ENCODE assay signal across 1 cellular context in the genomic region with DNA sequence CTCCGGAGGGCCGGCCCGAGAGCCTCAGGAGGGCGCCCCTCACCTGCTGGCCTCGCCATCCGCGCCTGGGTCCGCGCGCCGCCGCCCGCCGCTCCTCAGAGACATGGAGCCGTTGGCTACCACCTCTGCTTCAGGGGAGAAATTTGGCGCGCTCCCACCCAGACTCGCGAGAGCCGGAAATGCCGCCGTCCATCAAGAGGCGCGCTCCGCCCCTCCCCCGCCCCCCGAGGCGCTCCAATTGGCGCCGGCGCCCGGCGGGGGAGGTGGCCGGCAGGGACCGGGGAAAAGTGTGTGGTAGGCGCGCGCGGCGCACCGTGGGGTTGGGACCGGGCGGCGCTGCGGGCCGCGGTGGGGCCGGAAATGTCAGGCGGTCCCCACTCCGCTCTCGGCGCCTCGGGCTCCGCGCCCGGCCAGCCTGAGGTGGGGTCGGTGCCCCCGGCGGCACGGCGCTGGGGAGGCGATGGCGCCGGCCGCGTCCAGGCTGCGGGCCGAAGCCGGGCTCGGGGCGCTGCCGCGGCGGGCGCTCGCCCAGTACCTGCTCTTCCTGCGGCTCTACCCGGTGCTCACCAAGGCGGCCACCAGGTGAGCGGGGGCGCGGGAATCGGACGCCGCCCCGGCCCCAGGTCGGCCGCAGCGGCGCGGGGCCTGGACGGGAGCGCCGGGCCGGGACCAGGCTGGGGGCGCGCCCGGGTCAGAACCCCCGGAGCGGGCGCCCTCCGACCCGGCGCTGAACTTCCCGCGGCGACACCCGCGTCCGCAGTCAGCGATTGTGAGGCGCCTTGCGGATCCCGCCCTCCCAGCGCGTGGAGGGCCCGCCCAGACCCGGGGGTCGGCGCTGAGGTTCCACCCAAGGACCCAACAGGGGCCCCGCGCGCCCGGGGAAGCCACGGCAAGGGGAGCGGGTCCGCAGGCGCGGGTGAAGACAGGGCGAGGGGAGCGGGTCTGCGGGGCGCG.
TF ChIP-seq lines count a peak whose summit lies in the region.

A gene with protein sequence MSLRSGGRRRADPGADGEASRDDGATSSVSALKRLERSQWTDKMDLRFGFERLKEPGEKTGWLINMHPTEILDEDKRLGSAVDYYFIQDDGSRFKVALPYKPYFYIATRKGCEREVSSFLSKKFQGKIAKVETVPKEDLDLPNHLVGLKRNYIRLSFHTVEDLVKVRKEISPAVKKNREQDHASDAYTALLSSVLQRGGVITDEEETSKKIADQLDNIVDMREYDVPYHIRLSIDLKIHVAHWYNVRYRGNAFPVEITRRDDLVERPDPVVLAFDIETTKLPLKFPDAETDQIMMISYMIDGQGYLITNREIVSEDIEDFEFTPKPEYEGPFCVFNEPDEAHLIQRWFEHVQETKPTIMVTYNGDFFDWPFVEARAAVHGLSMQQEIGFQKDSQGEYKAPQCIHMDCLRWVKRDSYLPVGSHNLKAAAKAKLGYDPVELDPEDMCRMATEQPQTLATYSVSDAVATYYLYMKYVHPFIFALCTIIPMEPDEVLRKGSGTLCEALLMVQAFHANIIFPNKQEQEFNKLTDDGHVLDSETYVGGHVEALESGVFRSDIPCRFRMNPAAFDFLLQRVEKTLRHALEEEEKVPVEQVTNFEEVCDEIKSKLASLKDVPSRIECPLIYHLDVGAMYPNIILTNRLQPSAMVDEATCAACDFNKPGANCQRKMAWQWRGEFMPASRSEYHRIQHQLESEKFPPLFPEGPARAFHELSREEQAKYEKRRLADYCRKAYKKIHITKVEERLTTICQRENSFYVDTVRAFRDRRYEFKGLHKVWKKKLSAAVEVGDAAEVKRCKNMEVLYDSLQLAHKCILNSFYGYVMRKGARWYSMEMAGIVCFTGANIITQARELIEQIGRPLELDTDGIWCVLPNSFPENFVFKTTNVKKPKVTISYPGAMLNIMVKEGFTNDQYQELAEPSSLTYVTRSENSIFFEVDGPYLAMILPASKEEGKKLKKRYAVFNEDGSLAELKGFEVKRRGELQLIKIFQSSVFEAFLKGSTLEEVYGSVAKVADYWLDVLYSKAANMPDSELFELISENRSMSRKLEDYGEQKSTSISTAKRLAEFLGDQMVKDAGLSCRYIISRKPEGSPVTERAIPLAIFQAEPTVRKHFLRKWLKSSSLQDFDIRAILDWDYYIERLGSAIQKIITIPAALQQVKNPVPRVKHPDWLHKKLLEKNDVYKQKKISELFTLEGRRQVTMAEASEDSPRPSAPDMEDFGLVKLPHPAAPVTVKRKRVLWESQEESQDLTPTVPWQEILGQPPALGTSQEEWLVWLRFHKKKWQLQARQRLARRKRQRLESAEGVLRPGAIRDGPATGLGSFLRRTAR (N-terminal part only) (minus strand): TSS at position 132 of the 954 bp plus-strand sequence. CDS start 27 bp downstream, at position 105.
A gene (plus strand): TSS at position 377 of the 954 bp plus-strand sequence. CDS start 84 bp downstream, at position 461.

TF ChIP-seq in HEK293, 187 proteins besides CTCF, POLR2A, EP300 and RAD21 (continued from another document and continues in another):
- TF ChIP-seq, protein P1, sequence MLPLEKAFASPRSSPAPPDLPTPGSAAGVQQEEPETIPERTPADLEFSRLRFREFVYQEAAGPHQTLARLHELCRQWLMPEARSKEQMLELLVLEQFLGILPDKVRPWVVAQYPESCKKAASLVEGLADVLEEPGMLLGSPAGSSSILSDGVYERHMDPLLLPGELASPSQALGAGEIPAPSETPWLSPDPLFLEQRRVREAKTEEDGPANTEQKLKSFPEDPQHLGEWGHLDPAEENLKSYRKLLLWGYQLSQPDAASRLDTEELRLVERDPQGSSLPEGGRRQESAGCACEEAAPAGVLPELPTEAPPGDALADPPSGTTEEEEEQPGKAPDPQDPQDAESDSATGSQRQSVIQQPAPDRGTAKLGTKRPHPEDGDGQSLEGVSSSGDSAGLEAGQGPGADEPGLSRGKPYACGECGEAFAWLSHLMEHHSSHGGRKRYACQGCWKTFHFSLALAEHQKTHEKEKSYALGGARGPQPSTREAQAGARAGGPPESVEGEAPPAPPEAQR (tag by site-specific recombination; IDR thresholded peaks at IDR 0.05), result 0 out of 2 replicates have a peak, but pooled peaks have one; percentile 43
- TF ChIP-seq GLIS2 (tag by site-specific recombination; IDR thresholded peaks at IDR 0.05) (peak; percentile 86), ZNF121 (tag by site-specific recombination; IDR thresholded peaks at IDR 0.05) (no peak), HOXC10 (CRISPR knock-in tag; IDR thresholded peaks at IDR 0.05) (no peak), ZNF132 (tag by site-specific recombination; IDR thresholded peaks at IDR 0.05; ENCODE audit: borderline replicate concordance) (no peak), ZNF585B (tag by site-specific recombination; IDR thresholded peaks at IDR 0.05) (no peak), SP3 (tag by site-specific recombination; IDR thresholded peaks at IDR 0.05) (peak; percentile 80), ZNF530 (tag by site-specific recombination; IDR thresholded peaks at IDR 0.05; ENCODE audit: low read depth) (no peak), SP7 (tag by site-specific recombination; IDR thresholded peaks at IDR 0.05) (peak; percentile 52), ZNF555 (tag by site-specific recombination; conservative IDR thresholded peaks at IDR 0.05) (no peak), KLF9 (tag by site-specific recombination; IDR thresholded peaks at IDR 0.05; ENCODE audit: low read depth) (peak; percentile 70; the same call in 1 of the 2 replicates), ZEB2 (tag by site-specific recombination; IDR thresholded peaks at IDR 0.05) (peak; percentile 52; the same call in 1 of the 2 replicates), ZNF610 (tag by site-specific recombination; IDR thresholded peaks at IDR 0.05; ENCODE audit: borderline replicate concordance) (peak; percentile 72; the same call in 1 of the 2 replicates), ZNF37A (tag by site-specific recombination; IDR thresholded peaks at IDR 0.05) (peak; percentile 61; the same call in 1 of the 2 replicates), ZNF830 (tag by site-specific recombination; IDR thresholded peaks at IDR 0.05; ENCODE audit: low read depth) (no peak), YY1 (tag by site-specific recombination; IDR thresholded peaks at IDR 0.05) (peak; percentile 46; the same call in 1 of the 2 replicates), ZSCAN16 (tag by site-specific recombination; IDR thresholded peaks at IDR 0.05) (no peak), ZNF184 (tag by site-specific recombination; IDR thresholded peaks at IDR 0.05) (0 out of 2 replicates have a peak, but pooled peaks have one; percentile 64), ZNF561 (tag by site-specific recombination; IDR thresholded peaks at IDR 0.05; ENCODE audit: borderline replicate concordance) (peak; percentile 83), ZNF629 (tag by site-specific recombination; IDR thresholded peaks at IDR 0.05) (no peak; the same call in 1 of the 2 replicates), ZNF175 (tag by site-specific recombination; IDR thresholded peaks at IDR 0.05) (no peak), ZNF112 (tag by site-specific recombination; IDR thresholded peaks at IDR 0.05) (no peak), KLF16 (tag by site-specific recombination; IDR thresholded peaks at IDR 0.05) (peak; percentile 91), KLF7 (tag by site-specific recombination; IDR thresholded peaks at IDR 0.05; ENCODE audit: borderline replicate concordance) (peak; percentile 41; the same call in 1 of the 2 replicates), ZNF660 (tag by site-specific recombination; IDR thresholded peaks at IDR 0.05) (peak; percentile 87), ZNF223 (tag by site-specific recombination; IDR thresholded peaks at IDR 0.05) (no peak), RBAK (tag by site-specific recombination; IDR thresholded peaks at IDR 0.05) (no peak)
- TF ChIP-seq, protein P2, sequence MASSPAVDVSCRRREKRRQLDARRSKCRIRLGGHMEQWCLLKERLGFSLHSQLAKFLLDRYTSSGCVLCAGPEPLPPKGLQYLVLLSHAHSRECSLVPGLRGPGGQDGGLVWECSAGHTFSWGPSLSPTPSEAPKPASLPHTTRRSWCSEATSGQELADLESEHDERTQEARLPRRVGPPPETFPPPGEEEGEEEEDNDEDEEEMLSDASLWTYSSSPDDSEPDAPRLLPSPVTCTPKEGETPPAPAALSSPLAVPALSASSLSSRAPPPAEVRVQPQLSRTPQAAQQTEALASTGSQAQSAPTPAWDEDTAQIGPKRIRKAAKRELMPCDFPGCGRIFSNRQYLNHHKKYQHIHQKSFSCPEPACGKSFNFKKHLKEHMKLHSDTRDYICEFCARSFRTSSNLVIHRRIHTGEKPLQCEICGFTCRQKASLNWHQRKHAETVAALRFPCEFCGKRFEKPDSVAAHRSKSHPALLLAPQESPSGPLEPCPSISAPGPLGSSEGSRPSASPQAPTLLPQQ (tag by site-specific recombination; IDR thresholded peaks at IDR 0.05), result peak; percentile 50; the same call in 1 of the 2 replicates
- TF ChIP-seq, protein P3, sequence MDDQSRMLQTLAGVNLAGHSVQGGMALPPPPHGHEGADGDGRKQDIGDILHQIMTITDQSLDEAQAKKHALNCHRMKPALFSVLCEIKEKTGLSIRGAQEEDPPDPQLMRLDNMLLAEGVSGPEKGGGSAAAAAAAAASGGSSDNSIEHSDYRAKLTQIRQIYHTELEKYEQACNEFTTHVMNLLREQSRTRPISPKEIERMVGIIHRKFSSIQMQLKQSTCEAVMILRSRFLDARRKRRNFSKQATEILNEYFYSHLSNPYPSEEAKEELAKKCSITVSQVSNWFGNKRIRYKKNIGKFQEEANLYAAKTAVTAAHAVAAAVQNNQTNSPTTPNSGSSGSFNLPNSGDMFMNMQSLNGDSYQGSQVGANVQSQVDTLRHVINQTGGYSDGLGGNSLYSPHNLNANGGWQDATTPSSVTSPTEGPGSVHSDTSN (CRISPR knock-in tag; IDR thresholded peaks at IDR 0.05), result peak; percentile 80; the same call in 1 of the 2 replicates
- TF ChIP-seq, protein P4, sequence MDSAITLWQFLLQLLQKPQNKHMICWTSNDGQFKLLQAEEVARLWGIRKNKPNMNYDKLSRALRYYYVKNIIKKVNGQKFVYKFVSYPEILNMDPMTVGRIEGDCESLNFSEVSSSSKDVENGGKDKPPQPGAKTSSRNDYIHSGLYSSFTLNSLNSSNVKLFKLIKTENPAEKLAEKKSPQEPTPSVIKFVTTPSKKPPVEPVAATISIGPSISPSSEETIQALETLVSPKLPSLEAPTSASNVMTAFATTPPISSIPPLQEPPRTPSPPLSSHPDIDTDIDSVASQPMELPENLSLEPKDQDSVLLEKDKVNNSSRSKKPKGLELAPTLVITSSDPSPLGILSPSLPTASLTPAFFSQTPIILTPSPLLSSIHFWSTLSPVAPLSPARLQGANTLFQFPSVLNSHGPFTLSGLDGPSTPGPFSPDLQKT (IDR thresholded peaks at IDR 0.05; ENCODE audit: borderline replicate concordance, low read depth, low read length), result peak; percentile 57; the same call in 1 of the 2 replicates
- TF ChIP-seq, protein P5, sequence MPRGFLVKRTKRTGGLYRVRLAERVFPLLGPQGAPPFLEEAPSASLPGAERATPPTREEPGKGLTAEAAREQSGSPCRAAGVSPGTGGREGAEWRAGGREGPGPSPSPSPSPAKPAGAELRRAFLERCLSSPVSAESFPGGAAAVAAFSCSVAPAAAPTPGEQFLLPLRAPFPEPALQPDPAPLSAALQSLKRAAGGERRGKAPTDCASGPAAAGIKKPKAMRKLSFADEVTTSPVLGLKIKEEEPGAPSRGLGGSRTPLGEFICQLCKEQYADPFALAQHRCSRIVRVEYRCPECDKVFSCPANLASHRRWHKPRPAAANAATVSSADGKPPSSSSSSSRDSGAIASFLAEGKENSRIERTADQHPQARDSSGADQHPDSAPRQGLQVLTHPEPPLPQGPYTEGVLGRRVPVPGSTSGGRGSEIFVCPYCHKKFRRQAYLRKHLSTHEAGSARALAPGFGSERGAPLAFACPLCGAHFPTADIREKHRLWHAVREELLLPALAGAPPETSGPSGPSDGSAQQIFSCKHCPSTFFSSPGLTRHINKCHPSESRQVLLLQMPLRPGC (tag by site-specific recombination; IDR thresholded peaks at IDR 0.05), result peak; percentile 82
- TF ChIP-seq, protein P6, sequence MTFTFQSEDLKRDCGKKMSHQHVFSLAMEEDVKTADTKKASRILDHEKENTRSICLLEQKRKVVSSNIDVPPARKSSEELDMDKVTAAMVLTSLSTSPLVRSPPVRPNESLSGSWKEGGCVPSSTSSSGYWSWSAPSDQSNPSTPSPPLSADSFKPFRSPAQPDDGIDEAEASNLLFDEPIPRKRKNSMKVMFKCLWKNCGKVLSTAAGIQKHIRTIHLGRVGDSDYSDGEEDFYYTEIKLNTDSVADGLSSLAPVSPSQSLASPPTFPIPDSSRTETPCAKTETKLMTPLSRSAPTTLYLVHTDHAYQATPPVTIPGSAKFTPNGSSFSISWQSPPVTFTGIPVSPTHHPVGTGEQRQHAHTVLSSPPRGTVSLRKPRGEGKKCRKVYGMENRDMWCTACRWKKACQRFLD (tag by site-specific recombination; IDR thresholded peaks at IDR 0.05), result no peak
- TF ChIP-seq, protein P7, sequence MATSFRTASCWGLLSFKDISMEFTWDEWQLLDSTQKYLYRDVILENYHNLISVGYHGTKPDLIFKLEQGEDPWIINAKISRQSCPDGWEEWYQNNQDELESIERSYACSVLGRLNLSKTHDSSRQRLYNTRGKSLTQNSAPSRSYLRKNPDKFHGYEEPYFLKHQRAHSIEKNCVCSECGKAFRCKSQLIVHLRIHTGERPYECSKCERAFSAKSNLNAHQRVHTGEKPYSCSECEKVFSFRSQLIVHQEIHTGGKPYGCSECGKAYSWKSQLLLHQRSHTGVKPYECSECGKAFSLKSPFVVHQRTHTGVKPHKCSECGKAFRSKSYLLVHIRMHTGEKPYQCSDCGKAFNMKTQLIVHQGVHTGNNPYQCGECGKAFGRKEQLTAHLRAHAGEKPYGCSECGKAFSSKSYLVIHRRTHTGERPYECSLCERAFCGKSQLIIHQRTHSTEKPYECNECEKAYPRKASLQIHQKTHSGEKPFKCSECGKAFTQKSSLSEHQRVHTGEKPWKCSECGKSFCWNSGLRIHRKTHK (tag by site-specific recombination; IDR thresholded peaks at IDR 0.05), result no peak
- TF ChIP-seq, protein P8, sequence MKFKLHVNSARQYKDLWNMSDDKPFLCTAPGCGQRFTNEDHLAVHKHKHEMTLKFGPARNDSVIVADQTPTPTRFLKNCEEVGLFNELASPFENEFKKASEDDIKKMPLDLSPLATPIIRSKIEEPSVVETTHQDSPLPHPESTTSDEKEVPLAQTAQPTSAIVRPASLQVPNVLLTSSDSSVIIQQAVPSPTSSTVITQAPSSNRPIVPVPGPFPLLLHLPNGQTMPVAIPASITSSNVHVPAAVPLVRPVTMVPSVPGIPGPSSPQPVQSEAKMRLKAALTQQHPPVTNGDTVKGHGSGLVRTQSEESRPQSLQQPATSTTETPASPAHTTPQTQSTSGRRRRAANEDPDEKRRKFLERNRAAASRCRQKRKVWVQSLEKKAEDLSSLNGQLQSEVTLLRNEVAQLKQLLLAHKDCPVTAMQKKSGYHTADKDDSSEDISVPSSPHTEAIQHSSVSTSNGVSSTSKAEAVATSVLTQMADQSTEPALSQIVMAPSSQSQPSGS (tag by site-specific recombination; IDR thresholded peaks at IDR 0.05; ENCODE audit: low read depth), result no peak
